ENCODE assay signal across 1 cellular context in the genomic region with DNA sequence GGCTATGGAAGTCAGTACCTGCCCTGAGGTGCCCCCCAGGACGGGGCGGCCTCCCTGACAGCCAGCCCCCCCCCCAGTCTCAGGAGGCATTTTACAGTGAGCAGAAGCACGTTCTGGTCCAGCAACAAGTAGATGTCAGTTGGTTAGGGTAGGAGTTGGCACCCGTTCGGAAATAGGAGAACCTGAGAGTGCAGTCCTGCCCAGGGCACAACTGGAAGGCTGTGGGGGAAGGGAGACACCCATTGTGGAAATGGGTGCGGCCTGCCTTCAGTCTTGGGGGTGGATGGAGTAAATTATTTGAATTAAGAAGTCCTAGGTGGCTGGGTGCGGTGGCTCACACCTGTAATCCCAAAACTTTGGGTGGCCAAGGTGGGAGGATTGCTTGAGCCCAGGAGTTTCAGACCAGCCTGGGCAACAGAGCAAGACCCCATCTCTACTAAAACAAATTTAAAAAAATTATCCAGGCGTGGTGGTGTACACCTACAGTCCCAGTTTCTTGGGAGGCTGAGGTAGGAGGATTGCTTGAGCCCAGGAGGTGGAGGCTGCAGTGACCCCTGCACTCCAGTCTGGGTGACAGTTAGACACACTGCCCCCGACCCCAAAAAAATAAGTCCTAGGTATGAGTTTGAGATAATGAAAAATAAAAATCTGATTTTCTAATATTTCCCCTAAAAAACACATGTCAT.
TF ChIP-seq lines count a peak whose summit lies in the region.

No MANE protein-coding gene starts in this region.

TF ChIP-seq in K562, 482 proteins besides CTCF, POLR2A, EP300 and RAD21 (continues in another document):
- TF ChIP-seq POLR2B (IDR thresholded peaks at IDR 0.05; ENCODE audit: low read depth, partially characterized antibody) (peak; percentile 16), ZNF695 (CRISPR knock-in tag; IDR thresholded peaks at IDR 0.05) (no peak), SUPT5H (IDR thresholded peaks at IDR 0.05) (peak; percentile 63), CBFA2T2 (conservative IDR thresholded peaks at IDR 0.05) (0 out of 2 replicates have a peak, but pooled peaks have one; percentile 1), ZNF57 (CRISPR knock-in tag; IDR thresholded peaks at IDR 0.05) (no peak), WHSC1 (IDR thresholded peaks at IDR 0.05; ENCODE audit: low read length) (no peak), CHD2 (IDR thresholded peaks at IDR 0.05; ENCODE audit: low read depth, low read length) (peak; percentile 34; the same call in 1 of the 2 replicates), CEBPG (CRISPR knock-in tag; IDR thresholded peaks at IDR 0.05) (no peak), CEBPG (tag; conservative IDR thresholded peaks at IDR 0.05 in 1 of 2, IDR thresholded peaks at IDR 0.05 in 1 of 2) (no peak), ZNF224 (CRISPR knock-in tag; IDR thresholded peaks at IDR 0.05) (no peak), NUFIP1 (IDR thresholded peaks at IDR 0.05; ENCODE audit: partially characterized antibody) (peak; percentile 24), TAF1 (IDR thresholded peaks at IDR 0.05; ENCODE audit: control insufficient read depth, extremely low read depth, insufficient read depth, low read length, severe bottlenecking) (peak; percentile 3), ZNF586 (CRISPR knock-in tag; conservative IDR thresholded peaks at IDR 0.05) (0 out of 2 replicates have a peak, but pooled peaks have one; percentile 28), NCOA6 (IDR thresholded peaks at IDR 0.05) (no peak), LARP7 (IDR thresholded peaks at IDR 0.05) (no peak), NCOR1 (IDR thresholded peaks at IDR 0.05) (no peak; the same call in 1 of the 2 replicates), JUND (IDR thresholded peaks at IDR 0.05; ENCODE audit: borderline replicate concordance, low read depth, low read length) (no peak), JUND (tag; IDR thresholded peaks at IDR 0.05; ENCODE audit: borderline replicate concordance, low read depth, low read length) (no peak), ZNF444 (CRISPR knock-in tag; IDR thresholded peaks at IDR 0.05) (0 out of 2 replicates have a peak, but pooled peaks have one; percentile 33), HDAC8 (tag; IDR thresholded peaks at IDR 0.05) (no peak), CHCHD3 (CRISPR knock-in tag; IDR thresholded peaks at IDR 0.05) (no peak), HEY1 (CRISPR knock-in tag; IDR thresholded peaks at IDR 0.05; ENCODE audit: borderline replicate concordance) (no peak), NFXL1 (CRISPR knock-in tag; IDR thresholded peaks at IDR 0.05) (no peak), XRCC5 (IDR thresholded peaks at IDR 0.05; ENCODE audit: low read depth, low read length) (peak; percentile 49; the same call in 1 of the 2 replicates), PTTG1 (tag; IDR thresholded peaks at IDR 0.05; ENCODE audit: low read depth) (0 out of 2 replicates have a peak, but pooled peaks have one; percentile 12), TGIF2 (CRISPR knock-in tag; IDR thresholded peaks at IDR 0.05) (0 out of 2 replicates have a peak, but pooled peaks have one; percentile 63), CBX1 (IDR thresholded peaks at IDR 0.05; ENCODE audit: low read depth) (no peak), SMARCE1 (IDR thresholded peaks at IDR 0.05) (0 out of 2 replicates have a peak, but pooled peaks have one; percentile 6)
- TF ChIP-seq, protein P1, sequence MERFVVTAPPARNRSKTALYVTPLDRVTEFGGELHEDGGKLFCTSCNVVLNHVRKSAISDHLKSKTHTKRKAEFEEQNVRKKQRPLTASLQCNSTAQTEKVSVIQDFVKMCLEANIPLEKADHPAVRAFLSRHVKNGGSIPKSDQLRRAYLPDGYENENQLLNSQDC (CRISPR knock-in tag; IDR thresholded peaks at IDR 0.05) = no peak
- TF ChIP-seq, protein P2, sequence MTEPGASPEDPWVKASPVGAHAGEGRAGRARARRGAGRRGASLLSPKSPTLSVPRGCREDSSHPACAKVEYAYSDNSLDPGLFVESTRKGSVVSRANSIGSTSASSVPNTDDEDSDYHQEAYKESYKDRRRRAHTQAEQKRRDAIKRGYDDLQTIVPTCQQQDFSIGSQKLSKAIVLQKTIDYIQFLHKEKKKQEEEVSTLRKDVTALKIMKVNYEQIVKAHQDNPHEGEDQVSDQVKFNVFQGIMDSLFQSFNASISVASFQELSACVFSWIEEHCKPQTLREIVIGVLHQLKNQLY (CRISPR knock-in tag; conservative IDR thresholded peaks at IDR 0.05) = 0 out of 4 replicates have a peak, but pooled peaks of 1 of the 2 experiments have one; percentile 57
- TF ChIP-seq, protein P3, sequence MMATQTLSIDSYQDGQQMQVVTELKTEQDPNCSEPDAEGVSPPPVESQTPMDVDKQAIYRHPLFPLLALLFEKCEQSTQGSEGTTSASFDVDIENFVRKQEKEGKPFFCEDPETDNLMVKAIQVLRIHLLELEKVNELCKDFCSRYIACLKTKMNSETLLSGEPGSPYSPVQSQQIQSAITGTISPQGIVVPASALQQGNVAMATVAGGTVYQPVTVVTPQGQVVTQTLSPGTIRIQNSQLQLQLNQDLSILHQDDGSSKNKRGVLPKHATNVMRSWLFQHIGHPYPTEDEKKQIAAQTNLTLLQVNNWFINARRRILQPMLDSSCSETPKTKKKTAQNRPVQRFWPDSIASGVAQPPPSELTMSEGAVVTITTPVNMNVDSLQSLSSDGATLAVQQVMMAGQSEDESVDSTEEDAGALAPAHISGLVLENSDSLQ (IDR thresholded peaks at IDR 0.05) = 0 out of 2 replicates have a peak, but pooled peaks have one; percentile 4
- TF ChIP-seq, protein P4, sequence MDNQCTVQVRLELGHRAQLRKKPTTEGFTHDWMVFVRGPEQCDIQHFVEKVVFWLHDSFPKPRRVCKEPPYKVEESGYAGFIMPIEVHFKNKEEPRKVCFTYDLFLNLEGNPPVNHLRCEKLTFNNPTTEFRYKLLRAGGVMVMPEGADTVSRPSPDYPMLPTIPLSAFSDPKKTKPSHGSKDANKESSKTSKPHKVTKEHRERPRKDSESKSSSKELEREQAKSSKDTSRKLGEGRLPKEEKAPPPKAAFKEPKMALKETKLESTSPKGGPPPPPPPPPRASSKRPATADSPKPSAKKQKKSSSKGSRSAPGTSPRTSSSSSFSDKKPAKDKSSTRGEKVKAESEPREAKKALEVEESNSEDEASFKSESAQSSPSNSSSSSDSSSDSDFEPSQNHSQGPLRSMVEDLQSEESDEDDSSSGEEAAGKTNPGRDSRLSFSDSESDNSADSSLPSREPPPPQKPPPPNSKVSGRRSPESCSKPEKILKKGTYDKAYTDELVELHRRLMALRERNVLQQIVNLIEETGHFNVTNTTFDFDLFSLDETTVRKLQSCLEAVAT (IDR thresholded peaks at IDR 0.05) = 0 out of 4 replicates have a peak, but pooled peaks of 1 of the 2 experiments have one; percentile 7
- TF ChIP-seq, protein P5, sequence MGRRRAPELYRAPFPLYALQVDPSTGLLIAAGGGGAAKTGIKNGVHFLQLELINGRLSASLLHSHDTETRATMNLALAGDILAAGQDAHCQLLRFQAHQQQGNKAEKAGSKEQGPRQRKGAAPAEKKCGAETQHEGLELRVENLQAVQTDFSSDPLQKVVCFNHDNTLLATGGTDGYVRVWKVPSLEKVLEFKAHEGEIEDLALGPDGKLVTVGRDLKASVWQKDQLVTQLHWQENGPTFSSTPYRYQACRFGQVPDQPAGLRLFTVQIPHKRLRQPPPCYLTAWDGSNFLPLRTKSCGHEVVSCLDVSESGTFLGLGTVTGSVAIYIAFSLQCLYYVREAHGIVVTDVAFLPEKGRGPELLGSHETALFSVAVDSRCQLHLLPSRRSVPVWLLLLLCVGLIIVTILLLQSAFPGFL (CRISPR knock-in tag; IDR thresholded peaks at IDR 0.05) = 0 out of 2 replicates have a peak, but pooled peaks have one; percentile 73
- TF ChIP-seq, protein P6, sequence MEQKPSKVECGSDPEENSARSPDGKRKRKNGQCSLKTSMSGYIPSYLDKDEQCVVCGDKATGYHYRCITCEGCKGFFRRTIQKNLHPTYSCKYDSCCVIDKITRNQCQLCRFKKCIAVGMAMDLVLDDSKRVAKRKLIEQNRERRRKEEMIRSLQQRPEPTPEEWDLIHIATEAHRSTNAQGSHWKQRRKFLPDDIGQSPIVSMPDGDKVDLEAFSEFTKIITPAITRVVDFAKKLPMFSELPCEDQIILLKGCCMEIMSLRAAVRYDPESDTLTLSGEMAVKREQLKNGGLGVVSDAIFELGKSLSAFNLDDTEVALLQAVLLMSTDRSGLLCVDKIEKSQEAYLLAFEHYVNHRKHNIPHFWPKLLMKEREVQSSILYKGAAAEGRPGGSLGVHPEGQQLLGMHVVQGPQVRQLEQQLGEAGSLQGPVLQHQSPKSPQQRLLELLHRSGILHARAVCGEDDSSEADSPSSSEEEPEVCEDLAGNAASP (IDR thresholded peaks at IDR 0.05) = no peak
- TF ChIP-seq, protein P7, sequence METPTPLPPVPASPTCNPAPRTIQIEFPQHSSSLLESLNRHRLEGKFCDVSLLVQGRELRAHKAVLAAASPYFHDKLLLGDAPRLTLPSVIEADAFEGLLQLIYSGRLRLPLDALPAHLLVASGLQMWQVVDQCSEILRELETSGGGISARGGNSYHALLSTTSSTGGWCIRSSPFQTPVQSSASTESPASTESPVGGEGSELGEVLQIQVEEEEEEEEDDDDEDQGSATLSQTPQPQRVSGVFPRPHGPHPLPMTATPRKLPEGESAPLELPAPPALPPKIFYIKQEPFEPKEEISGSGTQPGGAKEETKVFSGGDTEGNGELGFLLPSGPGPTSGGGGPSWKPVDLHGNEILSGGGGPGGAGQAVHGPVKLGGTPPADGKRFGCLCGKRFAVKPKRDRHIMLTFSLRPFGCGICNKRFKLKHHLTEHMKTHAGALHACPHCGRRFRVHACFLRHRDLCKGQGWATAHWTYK (CRISPR knock-in tag; IDR thresholded peaks at IDR 0.05) = no peak
- TF ChIP-seq, protein P8, sequence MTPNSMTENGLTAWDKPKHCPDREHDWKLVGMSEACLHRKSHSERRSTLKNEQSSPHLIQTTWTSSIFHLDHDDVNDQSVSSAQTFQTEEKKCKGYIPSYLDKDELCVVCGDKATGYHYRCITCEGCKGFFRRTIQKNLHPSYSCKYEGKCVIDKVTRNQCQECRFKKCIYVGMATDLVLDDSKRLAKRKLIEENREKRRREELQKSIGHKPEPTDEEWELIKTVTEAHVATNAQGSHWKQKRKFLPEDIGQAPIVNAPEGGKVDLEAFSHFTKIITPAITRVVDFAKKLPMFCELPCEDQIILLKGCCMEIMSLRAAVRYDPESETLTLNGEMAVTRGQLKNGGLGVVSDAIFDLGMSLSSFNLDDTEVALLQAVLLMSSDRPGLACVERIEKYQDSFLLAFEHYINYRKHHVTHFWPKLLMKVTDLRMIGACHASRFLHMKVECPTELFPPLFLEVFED (CRISPR knock-in tag; conservative IDR thresholded peaks at IDR 0.05) = peak; percentile 53; the same call in 1 of the 2 replicates
- TF ChIP-seq, protein P9, sequence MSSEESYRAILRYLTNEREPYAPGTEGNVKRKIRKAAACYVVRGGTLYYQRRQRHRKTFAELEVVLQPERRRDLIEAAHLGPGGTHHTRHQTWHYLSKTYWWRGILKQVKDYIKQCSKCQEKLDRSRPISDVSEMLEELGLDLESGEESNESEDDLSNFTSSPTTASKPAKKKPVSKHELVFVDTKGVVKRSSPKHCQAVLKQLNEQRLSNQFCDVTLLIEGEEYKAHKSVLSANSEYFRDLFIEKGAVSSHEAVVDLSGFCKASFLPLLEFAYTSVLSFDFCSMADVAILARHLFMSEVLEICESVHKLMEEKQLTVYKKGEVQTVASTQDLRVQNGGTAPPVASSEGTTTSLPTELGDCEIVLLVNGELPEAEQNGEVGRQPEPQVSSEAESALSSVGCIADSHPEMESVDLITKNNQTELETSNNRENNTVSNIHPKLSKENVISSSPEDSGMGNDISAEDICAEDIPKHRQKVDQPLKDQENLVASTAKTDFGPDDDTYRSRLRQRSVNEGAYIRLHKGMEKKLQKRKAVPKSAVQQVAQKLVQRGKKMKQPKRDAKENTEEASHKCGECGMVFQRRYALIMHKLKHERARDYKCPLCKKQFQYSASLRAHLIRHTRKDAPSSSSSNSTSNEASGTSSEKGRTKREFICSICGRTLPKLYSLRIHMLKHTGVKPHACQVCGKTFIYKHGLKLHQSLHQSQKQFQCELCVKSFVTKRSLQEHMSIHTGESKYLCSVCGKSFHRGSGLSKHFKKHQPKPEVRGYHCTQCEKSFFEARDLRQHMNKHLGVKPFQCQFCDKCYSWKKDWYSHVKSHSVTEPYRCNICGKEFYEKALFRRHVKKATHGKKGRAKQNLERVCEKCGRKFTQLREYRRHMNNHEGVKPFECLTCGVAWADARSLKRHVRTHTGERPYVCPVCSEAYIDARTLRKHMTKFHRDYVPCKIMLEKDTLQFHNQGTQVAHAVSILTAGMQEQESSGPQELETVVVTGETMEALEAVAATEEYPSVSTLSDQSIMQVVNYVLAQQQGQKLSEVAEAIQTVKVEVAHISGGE (CRISPR knock-in tag; IDR thresholded peaks at IDR 0.05) = peak in 1 of 3 experiments; percentile 8; a peak in 1 of 6 replicates
